Comparison of ENCODE assay signal across 33 cellular contexts in genomic region chr2:68855550-68855949, GRCh38. TPM values are rescaled to one million over a fixed set of nuclear protein-coding genes. Genes with fewer than 3 reads are reported as not detected.
"Had no signal": no experiment of that assay in that cellular context is flagged by ENCODE, and none has a peak within 500 bp of the region (broad histone marks: within the 10 kb centered on the region; RNA-seq: fewer than 3 reads in every experiment).

No MANE protein-coding gene starts in this region.

- H3K9me3 ChIP-seq: ascending aorta, breast epithelium, colonic mucosa, esophagus muscularis mucosa, gastrocnemius medialis, heart left ventricle had no signal

- ATAC-seq: activated CD4-positive, alpha-beta T cell treated with anti-CD3 and anti-CD28 coated beads for 36 hours; activated CD8-positive, alpha-beta memory T cell treated with anti-CD3 and anti-CD28 coated beads, Interleukin-2, amount 10 ng/mL, durations not matched to agents 7 days and 5 days; activated CD8-positive, alpha-beta T cell treated with anti-CD3 and anti-CD28 coated beads, Interleukin-2, amount 10 ng/mL, durations not matched to agents 7 days and 5 days; activated naive CD8-positive, alpha-beta T cell treated with anti-CD3 and anti-CD28 coated beads, Interleukin-2, amount 50 U/mL, for 24 hours; effector memory CD8-positive, alpha-beta T cell; foreskin keratinocyte; gastrocnemius medialis; heart left ventricle; T-helper 17 cell had no signal

- H3K4me3 ChIP-seq: ascending aorta, breast epithelium, cardiac muscle cell, colonic mucosa, dorsolateral prefrontal cortex, esophagus muscularis mucosa, gastrocnemius medialis, heart left ventricle had no signal

- H3K4me1 ChIP-seq: ascending aorta, breast epithelium, colonic mucosa, foreskin keratinocyte, gastrocnemius medialis had no signal

- H3K27me3 ChIP-seq: ascending aorta, breast epithelium, colonic mucosa, esophagus muscularis mucosa, gastrocnemius medialis had no signal

- H3K27ac ChIP-seq: ascending aorta, breast epithelium, cardiac muscle cell, colonic mucosa, dorsolateral prefrontal cortex, esophagus muscularis mucosa, foreskin keratinocyte, gastrocnemius medialis, heart left ventricle had no signal

- DNase-seq: activated CD4-positive, alpha-beta memory T cell treated with anti-CD3 and anti-CD28 coated beads for 36 hours; activated CD4-positive, alpha-beta T cell treated with anti-CD3 and anti-CD28 coated beads for 36 hours; activated CD4-positive, alpha-beta T cell treated with anti-CD3 and anti-CD28 coated beads, Interleukin-2, amount 10 ng/mL, durations not matched to agents 24 days and 14 days; activated CD4-positive, CD25-positive, alpha-beta regulatory T cell; activated CD4-positive, CD25-positive, alpha-beta regulatory T cell treated with anti-CD3 and anti-CD28 coated beads, Interleukin-2, amount 50 U/mL, for 72 hours; activated CD8-positive, alpha-beta memory T cell treated with anti-CD3 and anti-CD28 coated beads, Interleukin-2, amount 10 ng/mL, durations not matched to agents 7 days and 5 days; activated CD8-positive, alpha-beta memory T cell treated with anti-CD3 and anti-CD28 coated beads, Interleukin-2, amount 50 U/mL, for 4 hours; activated CD8-positive, alpha-beta T cell treated with anti-CD3 and anti-CD28 coated beads, Interleukin-2, amount 10 ng/mL, durations not matched to agents 7 days and 5 days; activated effector memory CD4-positive, alpha-beta T cell treated with anti-CD3 and anti-CD28 coated beads, Interleukin-2, amount 50 U/mL, for 16 hours; activated naive CD4-positive, alpha-beta T cell treated with anti-CD3 and anti-CD28 coated beads for 36 hours; activated naive CD8-positive, alpha-beta T cell treated with anti-CD3 and anti-CD28 coated beads for 36 hours; activated naive CD8-positive, alpha-beta T cell treated with anti-CD3 and anti-CD28 coated beads, Interleukin-2, amount 50 U/mL, for 24 hours; activated T-cell treated with anti-CD3 and anti-CD28 coated beads, Interleukin-2, amount 50 U/mL, for 1 hour; activated T-cell treated with anti-CD3 and anti-CD28 coated beads, Interleukin-2, amount 50 U/mL, for 48 hours; central memory CD4-positive, alpha-beta T cell; cerebellar nuclear complex; colonic mucosa; dorsolateral prefrontal cortex; effector memory CD8-positive, alpha-beta T cell; foreskin keratinocyte; gastrocnemius medialis; glutamatergic neuron; heart left ventricle; hypothalamus; T-helper 17 cell; T1000 had no signal

- H3K36me3 ChIP-seq: ascending aorta, breast epithelium, cardiac muscle cell, colonic mucosa, esophagus muscularis mucosa, gastrocnemius medialis, heart left ventricle had no signal

RNA-seq across cellular contexts. Expression of gene BMP10, which starts 15.6 kb away (rescaled TPM):
- total RNA-seq: activated CD4-positive, alpha-beta memory T cell treated with anti-CD3 and anti-CD28 coated beads for 36 hours; activated CD4-positive, alpha-beta T cell treated with anti-CD3 and anti-CD28 coated beads for 36 hours; activated CD4-positive, alpha-beta T cell treated with anti-CD3 and anti-CD28 coated beads, Interleukin-2, amount 10 ng/mL, durations not matched to agents 24 days and 14 days; activated CD8-positive, alpha-beta memory T cell treated with anti-CD3 and anti-CD28 coated beads for 36 hours; activated CD8-positive, alpha-beta memory T cell treated with anti-CD3 and anti-CD28 coated beads, Interleukin-2, amount 10 ng/mL, durations not matched to agents 7 days and 5 days; activated CD8-positive, alpha-beta T cell treated with anti-CD3 and anti-CD28 coated beads, Interleukin-2, amount 10 ng/mL, durations not matched to agents 7 days and 5 days; activated naive CD4-positive, alpha-beta T cell treated with anti-CD3 and anti-CD28 coated beads for 36 hours; activated naive CD8-positive, alpha-beta T cell treated with anti-CD3 and anti-CD28 coated beads for 36 hours; activated T-helper 1 cell treated with anti-CD3 and anti-CD28 coated beads, Interleukin-12 subunit alpha, Interleukin-12 subunit beta, Interleukin-2, Interleukin-4 antibody, amounts not matched to agents 30 ng/mL and 10 ng/mL and 1 ng/mL, durations not matched to agents 14 hours and 24 hours and 36 hours; activated T-helper 2 cell treated with anti-CD3 and anti-CD28 coated beads, Interferon-gamma antibody, Interleukin-2, Interleukin-4, amounts not matched to agents 10 μg/mL and 5 μg/mL and 100 μg/mL, durations not matched to agents 14 hours and 24 hours and 36 hours; ascending aorta; breast epithelium; colonic mucosa; dorsolateral prefrontal cortex; esophagus muscularis mucosa; foreskin keratinocyte; gastrocnemius medialis; T-helper 17 cell had no signal
- polyA plus RNA-seq: foreskin keratinocyte, heart left ventricle had no signal
